Comparison of ENCODE assay signal across 8 cellular contexts in the genomic region with DNA sequence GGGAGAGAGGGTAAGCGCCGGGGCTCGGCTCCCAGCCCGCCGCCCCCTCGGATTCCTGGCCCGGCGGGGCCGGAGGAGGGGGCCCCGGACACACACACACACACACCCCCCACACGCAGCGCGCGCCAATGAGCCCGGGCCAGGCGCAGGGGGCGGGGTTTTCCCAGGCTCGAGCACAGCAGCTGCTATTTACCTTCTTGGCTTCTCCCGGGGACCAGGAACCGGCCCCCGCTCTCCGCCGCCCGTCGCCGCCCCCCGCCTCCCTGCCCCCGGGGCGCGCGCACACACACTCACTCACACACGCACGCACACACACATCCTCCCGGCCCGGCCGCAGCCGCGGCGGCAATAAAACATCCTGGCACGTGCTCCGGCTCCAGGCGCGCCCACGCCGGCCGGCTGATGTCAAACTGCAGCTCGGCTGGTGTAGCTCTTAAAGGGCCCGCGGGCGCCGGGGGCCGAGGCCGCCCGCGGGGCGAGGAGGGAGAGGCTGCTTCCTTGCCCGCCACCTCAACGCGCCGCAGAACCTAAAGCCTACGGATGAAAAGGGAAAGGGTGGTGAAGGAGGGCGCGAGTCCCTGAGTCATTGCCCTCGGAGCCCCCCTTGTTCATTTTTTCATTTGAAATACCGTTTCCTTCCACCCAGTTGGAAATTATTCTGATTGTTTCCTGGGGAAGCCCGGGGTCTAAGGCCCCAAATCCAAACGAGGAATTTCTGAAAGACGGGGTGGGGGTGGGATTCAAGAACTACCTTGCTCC. TPM values are rescaled to one million over a fixed set of nuclear protein-coding genes. Genes with fewer than 3 reads are reported as not detected.
DNase-seq lines count a peak whose midpoint lies in the region; ATAC-seq and TF ChIP-seq lines count a peak whose summit lies in the region.

No MANE protein-coding gene starts in this region.

- no peaks in the 10 kb centered on the region for H3K36me3 ChIP-seq in BE2C

- intact Hi-C loops in activated CD8-positive, alpha-beta T cell treated with anti-CD3 and anti-CD28 coated beads for 36 hours (cut with micrococcal nuclease) = loop anchor here (5.0 to 10.0 kb wide), 4 partner anchors 172 to 470 kb away; no protein-coding TSS in a partner anchor

- no peaks in the 10 kb centered on the region for H3K27me3 ChIP-seq in BE2C

- peaks cover 9% of the 10 kb centered on the region for H3K4me1 ChIP-seq in BE2C

- ATAC-seq in GM19324 (IDR thresholded peaks at IDR 0.05; ENCODE audit: low FRiP score, unreplicated experiment) (peak; percentile 42), HG03520 (IDR thresholded peaks at IDR 0.05; ENCODE audit: unreplicated experiment) (peak; percentile 38)
- ATAC-seq in activated CD8-positive, alpha-beta T cell treated with anti-CD3 and anti-CD28 coated beads for 36 hours = peak; percentile 58

- peak overlapping the region; percentile 55 for H3K4me3 ChIP-seq in BE2C (ENCODE audit: low read depth, low read length)

- POLR2A ChIA-PET in activated CD8-positive, alpha-beta T cell treated with anti-CD3 and anti-CD28 coated beads for 36 hours (lab: Charles Lee) = no interaction called here

- H3K9me3 ChIP-seq in BE2C = no peaks in the 10 kb centered on the region

- DNase-seq in BE2C (peak; percentile 94), NCI-H69 (lab: John Stamatoyannopoulos, UW) (peak; percentile 99), ecto neural progenitor cell (ENCODE audit: low spot score) (peak; percentile 96), lung microvascular endothelial cell (ENCODE audit: low read depth in 2 of 2) (peak; percentile 99 to 100)
- peak; percentile 92 for DNase-seq in activated CD8-positive, alpha-beta T cell treated with anti-CD3 and anti-CD28 coated beads for 36 hours
- DNase-seq in stimulated activated CD4-positive, alpha-beta T cell treated with anti-CD3 and anti-CD28 coated beads, TNF-alpha, amount 100 ng/mL, for 4 hours (ENCODE audit: low read depth in 3 of 3) = peak; percentile 58 to 67 (median 64)

- no peaks in the 10 kb centered on the region for H3K9me3 Mint-ChIP-seq in activated CD8-positive, alpha-beta T cell treated with anti-CD3 and anti-CD28 coated beads for 36 hours

- H3K27me3 Mint-ChIP-seq in activated CD8-positive, alpha-beta T cell treated with anti-CD3 and anti-CD28 coated beads for 36 hours = peaks cover 72% of the 10 kb centered on the region

- peak overlapping the region; percentile 63 for H3K4me3 Mint-ChIP-seq in activated CD8-positive, alpha-beta T cell treated with anti-CD3 and anti-CD28 coated beads for 36 hours

- H3K4me1 Mint-ChIP-seq in activated CD8-positive, alpha-beta T cell treated with anti-CD3 and anti-CD28 coated beads for 36 hours (ENCODE audit: low read depth) = peaks cover 39% of the 10 kb centered on the region

- CTCF ChIA-PET in activated CD8-positive, alpha-beta T cell treated with anti-CD3 and anti-CD28 coated beads for 36 hours (lab: Charles Lee) = interaction anchor here (1.2 kb wide), 1 partner anchor 180 kb away, joined by 4 read pairs; no protein-coding TSS in a partner anchor

- peak overlapping the region; percentile 75 for H3K27ac Mint-ChIP-seq in activated CD8-positive, alpha-beta T cell treated with anti-CD3 and anti-CD28 coated beads for 36 hours

- H3K36me3 Mint-ChIP-seq in activated CD8-positive, alpha-beta T cell treated with anti-CD3 and anti-CD28 coated beads for 36 hours (ENCODE audit: low read depth) = no peaks in the 10 kb centered on the region

- no peak for TF ChIP-seq CTCF in BE2C (IDR thresholded peaks at IDR 0.05; ENCODE audit: low read depth, low read length)
- no peak for TF ChIP-seq CTCF in activated CD8-positive, alpha-beta T cell treated with anti-CD3 and anti-CD28 coated beads for 36 hours (IDR thresholded peaks at IDR 0.05)

RNA-seq across cellular contexts. Expression of a gene that starts 1.0 kb away (rescaled TPM):
- polyA plus RNA-seq in BE2C (2012; ENCODE audit: insufficient read depth, insufficient read length, low read depth) = 15.3 TPM
- total RNA-seq in activated CD8-positive, alpha-beta T cell treated with anti-CD3 and anti-CD28 coated beads for 36 hours = not detected
- total RNA-seq in lung microvascular endothelial cell = 49.7 and 74.2 TPM in 2 replicates

Comparison
In these comparisons a context has a peak if more than half of its experiments do, and no peak if none do; other contexts are left out.
1. Peak in every context shown above with its lines: DNase-seq, ATAC-seq and H3K4me3 ChIP-seq.
2. RNA of a gene that starts 1.0 kb away (total RNA-seq): 49.7 to 74.2 TPM in lung microvascular endothelial cell; not detected in activated CD8-positive, alpha-beta T cell treated with anti-CD3 and anti-CD28 coated beads for 36 hours; every median in the first group is over 10 times any median in the second.